Comparison of ENCODE assay signal across 18 cellular contexts in genomic region chr6:141133346-141133745, GRCh38.
DNase-seq lines count a peak whose midpoint lies in the region; TF ChIP-seq lines count a peak whose summit lies in the region.
"Had no signal": no experiment of that assay in that cellular context is flagged by ENCODE, and none has a peak within 500 bp of the region (broad histone marks: within the 10 kb centered on the region; RNA-seq: fewer than 3 reads in every experiment).

No MANE protein-coding gene starts in this region.

- no peak for TF ChIP-seq CTCF in fibroblast of the aortic adventitia (IDR thresholded peaks at IDR 0.05; ENCODE audit: insufficient read depth, low read length)

- H3K4me3 ChIP-seq in fibroblast of the aortic adventitia (ENCODE audit: low read depth, low read length), result no peak overlapping the region
- H3K4me3 ChIP-seq: SK-N-MC had no signal

- DNase-seq in GM03348 (ENCODE audit: low spot score) (peak; percentile 36), amniotic epithelial cell (ENCODE audit: low read depth) (peak; percentile 8), fibroblast of the aortic adventitia (ENCODE audit: low read depth) (peak; percentile 63), SHP77 (lab: John Stamatoyannopoulos, UW) (no peak), UCSD-AML1 (lab: John Stamatoyannopoulos, UW; ENCODE audit: unreplicated experiment) (no peak), NCI-H2227 treated with DMSO at 0.1 percent for 48 hours (lab: John Stamatoyannopoulos, UW) (no peak)
- DNase-seq in NK-92 treated with Interleukin-12 subunit alpha and Interleukin-12 subunit beta, amount 100 ng/mL, for 24 hours (lab: John Stamatoyannopoulos, UW), result no peak
- DNase-seq: ACHN; Caco-2; CD4-positive, alpha-beta T cell; KBM-7; NCI-H1105; NCI-H1694; NCI-H2081 treated with DMSO at 0.1 percent for 48 hours; NCI-H510A; NCI-H748 treated with DMSO at 0.1 percent for 48 hours; Right ventricle myocardium superior had no signal

Comparison
In these comparisons a context has a peak if more than half of its experiments do, and no peak if none do; other contexts are left out.
1. DNase-seq: peak in GM03348 (single experiment), amniotic epithelial cell (single experiment) and fibroblast of the aortic adventitia (single experiment); none in SHP77 (0 of 2), UCSD-AML1 (single experiment), NK-92 treated with Interleukin-12 subunit alpha and Interleukin-12 subunit beta, amount 100 ng/mL, for 24 hours (single experiment) and NCI-H2227 treated with DMSO at 0.1 percent for 48 hours (single experiment).